In genomic region chr1:149445451-149445850, GRCh38 we compare ENCODE assay signal across 8 cellular contexts. TPM values are rescaled to one million over a fixed set of nuclear protein-coding genes. Genes with fewer than 3 reads are reported as not detected.
DNase-seq lines count a peak whose midpoint lies in the region; ATAC-seq and TF ChIP-seq lines count a peak whose summit lies in the region.
"Not testable (repeated sequence)": the region's sequence is repeated elsewhere in the genome, so short reads cannot be mapped to it uniquely, and the experiment has no call there.

No MANE protein-coding gene starts in this region.

- H3K27me3 Mint-ChIP-seq in activated naive CD8-positive, alpha-beta T cell treated with anti-CD3 and anti-CD28 coated beads, Interleukin-2, amount 10 ng/mL, durations not matched to agents 7 days and 5 days; neural progenitor cell (ENCODE audit: insufficient read depth, low read depth): not testable (repeated sequence)

- not testable (repeated sequence) for ATAC-seq in activated naive CD8-positive, alpha-beta T cell treated with anti-CD3 and anti-CD28 coated beads, Interleukin-2, amount 10 ng/mL, durations not matched to agents 7 days and 5 days (ENCODE audit: low read depth)

- H3K36me3 Mint-ChIP-seq in activated naive CD8-positive, alpha-beta T cell treated with anti-CD3 and anti-CD28 coated beads, Interleukin-2, amount 10 ng/mL, durations not matched to agents 7 days and 5 days; neural progenitor cell: not testable (repeated sequence)

- H3K79me2 ChIP-seq in fibroblast of lung (ENCODE audit: control insufficient read depth, insufficient read depth, low read length); neural progenitor cell (ENCODE audit: low read depth): not testable (repeated sequence)

- H3K27me3 ChIP-seq in fibroblast of lung (ENCODE audit: control insufficient read depth, insufficient read depth, low read length); neural progenitor cell: not testable (repeated sequence)

- H3K4me1 Mint-ChIP-seq in activated naive CD8-positive, alpha-beta T cell treated with anti-CD3 and anti-CD28 coated beads, Interleukin-2, amount 10 ng/mL, durations not matched to agents 7 days and 5 days; neural progenitor cell: not testable (repeated sequence)

- H3K4me1 ChIP-seq in fibroblast of lung (ENCODE audit: control insufficient read depth, extremely low read depth, insufficient read depth, low read length); neural progenitor cell: not testable (repeated sequence)

- not testable (repeated sequence) for TF ChIP-seq CTCF in fibroblast of lung (conservative IDR thresholded peaks at IDR 0.05 in 1 of 2, IDR thresholded peaks at IDR 0.05 in 1 of 2; ENCODE audit: low read depth in 1 of 2, low read length in 2 of 2); neural progenitor cell (IDR thresholded peaks at IDR 0.05)

- H3K27ac Mint-ChIP-seq in activated naive CD8-positive, alpha-beta T cell treated with anti-CD3 and anti-CD28 coated beads, Interleukin-2, amount 10 ng/mL, durations not matched to agents 7 days and 5 days; neural progenitor cell: not testable (repeated sequence)

- DNase-seq in A172 (ENCODE audit: low spot score) (peak; percentile 1), GF-D8 (lab: John Stamatoyannopoulos, UW) (peak; percentile 47), NCI-H1105 treated with DMSO at 0.1 percent for 48 hours (lab: John Stamatoyannopoulos, UW) (peak; percentile 27), fibroblast of lung (ENCODE audit: low read depth in 2 of 2) (peak; percentile 66 to 71), inferior parietal cortex (ENCODE audit: extremely low spot score) (peak; percentile 6), neural progenitor cell (ENCODE audit: low spot score) (peak; percentile 13), smooth muscle cell of the brain vasculature (ENCODE audit: low read depth, low spot score) (peak; percentile 12)
- DNase-seq in activated naive CD8-positive, alpha-beta T cell treated with anti-CD3 and anti-CD28 coated beads, Interleukin-2, amount 10 ng/mL, durations not matched to agents 7 days and 5 days = not testable (repeated sequence)

- H3K27ac ChIP-seq in fibroblast of lung (ENCODE audit: insufficient read depth, low read length) = not testable (repeated sequence)
- peak overlapping the region; percentile 90 for H3K27ac ChIP-seq in neural progenitor cell

- H3K4me3 Mint-ChIP-seq in activated naive CD8-positive, alpha-beta T cell treated with anti-CD3 and anti-CD28 coated beads, Interleukin-2, amount 10 ng/mL, durations not matched to agents 7 days and 5 days = peak overlapping the region; percentile 22
- peak overlapping the region; percentile 41 for H3K4me3 Mint-ChIP-seq in neural progenitor cell

- H3K36me3 ChIP-seq in fibroblast of lung (ENCODE audit: control insufficient read depth, insufficient read depth, low read length); neural progenitor cell: not testable (repeated sequence)

- H3K9me3 ChIP-seq in fibroblast of lung (ENCODE audit: control insufficient read depth, insufficient read depth, low read depth, low read length); neural progenitor cell (ENCODE audit: low read depth): not testable (repeated sequence)

- not testable (repeated sequence) for H3F3A ChIP-seq in neural progenitor cell (ENCODE audit: low read depth)

- H3K4me3 ChIP-seq in fibroblast of lung (replicated peaks in 1 of 4; ENCODE audit: control extremely low read depth in 1 of 4, insufficient read depth in 1 of 4, low read depth in 3 of 4, low read length in 4 of 4) = not testable (repeated sequence)
- H3K4me3 ChIP-seq in neural progenitor cell = peak overlapping the region; percentile 17

- POLR2A ChIA-PET in activated naive CD8-positive, alpha-beta T cell treated with anti-CD3 and anti-CD28 coated beads, Interleukin-2, amount 10 ng/mL, durations not matched to agents 7 days and 5 days (lab: Charles Lee) = not testable (repeated sequence)

- H3K9ac ChIP-seq in fibroblast of lung (ENCODE audit: insufficient read depth, low read length); neural progenitor cell: not testable (repeated sequence)

- H2AFZ ChIP-seq in fibroblast of lung (ENCODE audit: low read length); neural progenitor cell (replicated peaks): not testable (repeated sequence)

- not testable (repeated sequence) for H4K20me1 ChIP-seq in fibroblast of lung (ENCODE audit: control insufficient read depth, extremely low read depth, insufficient read depth, low read length); neural progenitor cell (ENCODE audit: low read depth)

- not testable (repeated sequence) for H3K4me2 ChIP-seq in fibroblast of lung (ENCODE audit: extremely low read depth, insufficient read depth, low read length)
- peak overlapping the region; percentile 71 for H3K4me2 ChIP-seq in neural progenitor cell

- H3K9me3 Mint-ChIP-seq in activated naive CD8-positive, alpha-beta T cell treated with anti-CD3 and anti-CD28 coated beads, Interleukin-2, amount 10 ng/mL, durations not matched to agents 7 days and 5 days; neural progenitor cell: not testable (repeated sequence)

RNA-seq across cellular contexts. Expression of gene NBPF19, which starts 29.4 kb away (rescaled TPM):
- total RNA-seq in A172 (2014; rRNA removed; shearing (Covaris generic)) = 5.3 and 7.5 TPM in 2 replicates
- 10 to 100 TPM; 56.6 to 61.3 TPM for total RNA-seq in activated naive CD8-positive, alpha-beta T cell treated with anti-CD3 and anti-CD28 coated beads, Interleukin-2, amount 10 ng/mL, durations not matched to agents 7 days and 5 days
- total RNA-seq in fibroblast of lung = 11.0 and 23.0 TPM in 2 replicates
- 5.6 and 11.3 TPM in 2 replicates for polyA plus RNA-seq in fibroblast of lung
- polyA plus RNA-seq in fibroblast of lung (2012) = 3.1 and 7.1 TPM in 2 replicates
- polyA minus RNA-seq in fibroblast of lung (ENCODE audit: low replicate concordance) = 2.9 and 5.7 TPM in 2 replicates
- total RNA-seq in neural progenitor cell (ENCODE audit: low replicate concordance) = 15.1 and 15.4 TPM in 2 replicates
